In genomic region chr19:5891572-5891937, GRCh38 we compare ENCODE assay signal across 16 cellular contexts. TPM values are rescaled to one million over a fixed set of nuclear protein-coding genes. Genes with fewer than 3 reads are reported as not detected.
A peak's percentile ranks its signal among the peaks of the same experiment; 100 is the strongest.
DNase-seq lines count a peak whose midpoint lies in the region; ATAC-seq and TF ChIP-seq lines count a peak whose summit lies in the region.
"Had no signal": no experiment of that assay in that cellular context is flagged by ENCODE, and none has a peak within 500 bp of the region (broad histone marks: within the 10 kb centered on the region; RNA-seq: fewer than 3 reads in every experiment).

No MANE protein-coding gene starts in this region.

- H3K4me1 ChIP-seq in SJCRH30: peaks cover 44% of the 10 kb centered on the region
- H3K4me1 ChIP-seq in mucosa of descending colon (ENCODE audit: low read depth): no peaks in the 10 kb centered on the region

- BruUV-seq in MCF 10A (replicated peaks; lab: Mats Ljungman, UMichigan): no TSS peak

- no peaks in the 10 kb centered on the region for H3K27me3 Mint-ChIP-seq in MCF 10A (ENCODE audit: insufficient read depth, unreplicated experiment)

- POLR2A ChIA-PET in MCF 10A (lab: Yijun Ruan, JAX): interaction anchor here (0.6 to 4.1 kb wide), 5 partner anchors 10 to 487 kb away, joined by 3 to 28 read pairs (median 4); partner anchors contain the start of genes NDUFA11 and VMAC

- intact Hi-C loops in mucosa of descending colon (cut with DNase I, micrococcal nuclease) (loop anchor here (5.0 to 10.0 kb wide), 2 partner anchors 77 to 89 kb away; no protein-coding TSS in a partner anchor), MCF 10A (cut with micrococcal nuclease) (no loop called here)

- DNase-seq in DMS 273 (lab: John Stamatoyannopoulos, UW; ENCODE audit: unreplicated experiment) (peak; percentile 63), DMS 273 treated with DMSO at 0.1 percent for 48 hours (lab: John Stamatoyannopoulos, UW) (no peak), Daoy (ENCODE audit: low read depth) (peak; percentile 11), SJCRH30 (peak; percentile 23 to 44), mucosa of descending colon (no peak), coronary artery (ENCODE audit: low spot score) (no peak), MCF 10A (ENCODE audit: unreplicated experiment) (no peak)
- DNase-seq: C1 segment of cervical spinal cord, Kasumi-1, NCI-H2081, NCI-H748 treated with DMSO at 0.1 percent for 48 hours, SIG-M5 had no signal

- H3K27ac Mint-ChIP-seq in MCF 10A (ENCODE audit: low read depth, unreplicated experiment): no peak overlapping the region

- no peaks in the 10 kb centered on the region for H3K27me3 ChIP-seq in SJCRH30

- H3K27ac ChIP-seq in SJCRH30 (no peak overlapping the region), coronary artery (no peak overlapping the region)
- H3K27ac ChIP-seq: 22Rv1 had no signal

- no peaks in the 10 kb centered on the region for H3K9me3 ChIP-seq in SJCRH30 (replicated peaks)
- H3K9me3 ChIP-seq in mucosa of descending colon: no peaks in the 10 kb centered on the region

- TF ChIP-seq CTCF in mucosa of descending colon (IDR thresholded peaks at IDR 0.05) (no peak), coronary artery (IDR thresholded peaks at IDR 0.05) (no peak), MCF 10A (IDR thresholded peaks at IDR 0.05; ENCODE audit: unreplicated experiment) (no peak)

- H3K4me1 Mint-ChIP-seq in MCF 10A (ENCODE audit: insufficient read depth, unreplicated experiment): no peaks in the 10 kb centered on the region

- H3K36me3 ChIP-seq in SJCRH30: peaks cover 10% of the 10 kb centered on the region
- H3K36me3 ChIP-seq in mucosa of descending colon (ENCODE audit: low read depth): no peaks in the 10 kb centered on the region

- H3K9me3 Mint-ChIP-seq in MCF 10A (ENCODE audit: unreplicated experiment): no peaks in the 10 kb centered on the region

- CTCF ChIA-PET in MCF 10A (lab: Yijun Ruan, JAX): interaction anchor here (2.1 kb wide), 1 partner anchor 88 kb away, joined by 8 read pairs; no protein-coding TSS in a partner anchor

- peaks cover 14% of the 10 kb centered on the region for H3K36me3 Mint-ChIP-seq in MCF 10A (ENCODE audit: insufficient read depth, unreplicated experiment)

- no peak overlapping the region for H3K4me3 Mint-ChIP-seq in MCF 10A (ENCODE audit: unreplicated experiment)

- peak; percentile 2 for ATAC-seq in mucosa of descending colon
- ATAC-seq in GM19324 (IDR thresholded peaks at IDR 0.05; ENCODE audit: low FRiP score, unreplicated experiment): no peak

- no peak overlapping the region for H3K4me3 ChIP-seq in SJCRH30
- no peak overlapping the region for H3K4me3 ChIP-seq in mucosa of descending colon
- no peak overlapping the region for H3K4me3 ChIP-seq in coronary artery

RNA-seq across cellular contexts. Expression of gene NDUFA11, which starts 12.0 kb away (rescaled TPM):
- total RNA-seq in Daoy (2014; rRNA removed; shearing (Covaris generic)): 354 and 408 TPM in 2 replicates
- 245 and 307 TPM in 2 replicates for total RNA-seq in SJCRH30 (2014; rRNA removed; shearing (Covaris generic))
- total RNA-seq in mucosa of descending colon (100 to 1,000 TPM; 178 to 213 (median 182) TPM), MCF 10A (2022) (239 and 243 TPM in 2 replicates)

RNA-seq across cellular contexts. Expression of gene VMAC, which starts 13.1 kb away (rescaled TPM):
- total RNA-seq in Daoy (2014; rRNA removed; shearing (Covaris generic)): 0.89 and 1.7 TPM in 2 replicates
- total RNA-seq in SJCRH30 (2014; rRNA removed; shearing (Covaris generic)): 0.94 and 1.3 TPM in 2 replicates
- total RNA-seq in mucosa of descending colon: 10 to 100 TPM in 1 of 3 donors, 1 to 10 TPM in 2; 5.6 to 10.0 (median 8.3) TPM
- total RNA-seq in MCF 10A (2022): 6.6 and 7.0 TPM in 2 replicates

RNA-seq across cellular contexts. Expression of gene FUT5, which starts 21.2 kb away (rescaled TPM):
- not detected in 2 replicates for total RNA-seq in Daoy (2014; rRNA removed; shearing (Covaris generic))
- 0.61 and 0.94 TPM in 2 replicates for total RNA-seq in SJCRH30 (2014; rRNA removed; shearing (Covaris generic))
- total RNA-seq in mucosa of descending colon (not detected), MCF 10A (2022) (not detected in 2 replicates)
- total RNA-seq: G401, H1 had no signal

RNA-seq across cellular contexts. Expression of gene CAPS, which starts 22.5 kb away (rescaled TPM):
- total RNA-seq in Daoy (2014; rRNA removed; shearing (Covaris generic)): 1.6 and 1.8 TPM in 2 replicates
- total RNA-seq in SJCRH30 (2014; rRNA removed; shearing (Covaris generic)): 0.73 and 1.9 TPM in 2 replicates
- total RNA-seq in mucosa of descending colon: 10 to 100 TPM in 2 of 3 donors, 1 to 10 TPM in 1; 9.5 to 20.2 (median 16.4) TPM
- 7.3 and 8.5 TPM in 2 replicates for total RNA-seq in MCF 10A (2022)

RNA-seq across cellular contexts. Expression of gene FUT3, which starts 40.3 kb away (rescaled TPM):
- not detected in 2 replicates for total RNA-seq in Daoy (2014; rRNA removed; shearing (Covaris generic))
- 21.9 and 23.9 TPM in 2 replicates for total RNA-seq in SJCRH30 (2014; rRNA removed; shearing (Covaris generic))
- 100 to 1,000 TPM; 128 to 276 (median 215) TPM for total RNA-seq in mucosa of descending colon
- total RNA-seq in MCF 10A (2022): 0.22 and 0.51 TPM in 2 replicates
- total RNA-seq: G401 had no signal

Comparison
In these comparisons a context has a peak if more than half of its experiments do, and no peak if none do; other contexts are left out.
1. DNase-seq: peak in DMS 273 (single experiment), Daoy (single experiment) and SJCRH30 (2 of 2); none in DMS 273 treated with DMSO at 0.1 percent for 48 hours (single experiment), mucosa of descending colon (0 of 3), coronary artery (single experiment) and MCF 10A (single experiment).